Comparison of ENCODE assay signal across 1 cellular context in genomic region chr20:32607727-32608663, GRCh38.
TF ChIP-seq lines count a peak whose summit lies in the region.

No MANE protein-coding gene starts in this region.

TF ChIP-seq in K562, 482 proteins besides CTCF, POLR2A, EP300 and RAD21 (continued from another document):
- TF ChIP-seq HDAC1 (IDR thresholded peaks at IDR 0.05) = no peak
- peak; percentile 49 for TF ChIP-seq RBFOX2 (IDR thresholded peaks at IDR 0.05; ENCODE audit: low read depth, low read length)
- TF ChIP-seq POLR2G (IDR thresholded peaks at IDR 0.05; ENCODE audit: low read depth, low read length) = peak; percentile 61
- no peak for TF ChIP-seq NR2C1 (IDR thresholded peaks at IDR 0.05)
- TF ChIP-seq NR2C1 (tag; IDR thresholded peaks at IDR 0.05) = no peak
